In genomic region chr11:130761560-130762220, GRCh38 we compare ENCODE assay signal across 27 cellular contexts.
DNase-seq lines count a peak whose midpoint lies in the region; ATAC-seq, FAIRE-seq and TF ChIP-seq lines count a peak whose summit lies in the region.
"Had no signal": no experiment of that assay in that cellular context is flagged by ENCODE, and none has a peak within 500 bp of the region (broad histone marks: within the 10 kb centered on the region; RNA-seq: fewer than 3 reads in every experiment).

No MANE protein-coding gene starts in this region.

- TF ChIP-seq POLR2A in GM12892 (IDR thresholded peaks at IDR 0.05; ENCODE audit: low read depth, low read length), result no peak

- TF ChIP-seq CTCF in RWPE1 (conservative IDR thresholded peaks at IDR 0.05; ENCODE audit: low read depth) (no peak), type B pancreatic cell (conservative IDR thresholded peaks at IDR 0.05) (no peak)

- no peaks in the 10 kb centered on the region for H3K9me3 Mint-ChIP-seq in type B pancreatic cell
- H3K9me3 Mint-ChIP-seq in T-helper 2 cell treated with Interferon-gamma antibody and Interleukin-4, amounts not matched to agents 5 μg/mL and 100 μg/mL, for 36 hours, result no peaks in the 10 kb centered on the region
- H3K9me3 Mint-ChIP-seq: natural killer cell; stimulated activated effector memory CD8-positive, alpha-beta T cell treated with anti-CD3 and anti-CD28 coated beads, Interleukin-12 subunit alpha, Interleukin-12 subunit beta, amount 100 ng/mL, for 72 hours had no signal

- no peak overlapping the region for H3K27ac Mint-ChIP-seq in type B pancreatic cell
- H3K27ac Mint-ChIP-seq in T-helper 2 cell treated with Interferon-gamma antibody and Interleukin-4, amounts not matched to agents 5 μg/mL and 100 μg/mL, for 36 hours, result no peak overlapping the region
- H3K27ac Mint-ChIP-seq: natural killer cell; stimulated activated effector memory CD8-positive, alpha-beta T cell treated with anti-CD3 and anti-CD28 coated beads, Interleukin-12 subunit alpha, Interleukin-12 subunit beta, amount 100 ng/mL, for 72 hours had no signal

- POLR2A ChIA-PET in RWPE1 (lab: Yijun Ruan, JAX; ENCODE audit: low non-redundant PET), result no interaction called here

- ATAC-seq in HG03469 (IDR thresholded peaks at IDR 0.05; ENCODE audit: unreplicated experiment), result no peak
- ATAC-seq: foreskin keratinocyte had no signal

- H3K36me3 Mint-ChIP-seq in type B pancreatic cell, result no peaks in the 10 kb centered on the region
- no peaks in the 10 kb centered on the region for H3K36me3 Mint-ChIP-seq in T-helper 2 cell treated with Interferon-gamma antibody and Interleukin-4, amounts not matched to agents 5 μg/mL and 100 μg/mL, for 36 hours (ENCODE audit: low read depth)
- H3K36me3 Mint-ChIP-seq: natural killer cell; stimulated activated effector memory CD8-positive, alpha-beta T cell treated with anti-CD3 and anti-CD28 coated beads, Interleukin-12 subunit alpha, Interleukin-12 subunit beta, amount 100 ng/mL, for 72 hours had no signal

- peak overlapping the region; percentile 64; the same call in 1 of the 2 replicates for H3K27ac ChIP-seq in RWPE1
- H3K27ac ChIP-seq: esophagus squamous epithelium, foreskin keratinocyte, ovary, transverse colon had no signal

- DNase-seq in GM12892 (ENCODE audit: insufficient read length), result no peak
- no peak for DNase-seq in RWPE1 (ENCODE audit: low spot score)
- peak; percentile 40 for DNase-seq in iPS DF 19.7 (ENCODE audit: low read depth, low spot score)
- DNase-seq in type B pancreatic cell (ENCODE audit: extremely low spot score, unreplicated experiment), result peak; percentile 22
- no peak for DNase-seq in T-helper 2 cell treated with Interferon-gamma antibody and Interleukin-4, amounts not matched to agents 5 μg/mL and 100 μg/mL, for 36 hours (ENCODE audit: low spot score)
- DNase-seq in GM19239 (ENCODE audit: insufficient read length, low spot score), result no peak
- DNase-seq: activated CD4-positive, alpha-beta T cell treated with anti-CD3 and anti-CD28 coated beads, Interleukin-2, amount 50 U/mL, for 48 hours; activated naive CD4-positive, alpha-beta T cell treated with Interleukin-2 at 50 U/mL for 16 hours; body of pancreas; Calu3; DMS79 treated with DMSO at 0.1 percent for 48 hours; esophagus squamous epithelium; foreskin keratinocyte; head of caudate nucleus; mucosa of descending colon; natural killer cell; NCI-H1436 treated with DMSO at 0.1 percent for 48 hours; NCI-H2107; NCI-H446; NCI-H774; ovary; stimulated activated CD4-positive, alpha-beta T cell treated with anti-CD3 and anti-CD28 coated beads, Interleukin-15, amount 100 ng/mL, for 24 hours; T-helper 1 cell; transverse colon had no signal

- H3K4me3 Mint-ChIP-seq in type B pancreatic cell, result no peak overlapping the region
- H3K4me3 Mint-ChIP-seq in T-helper 2 cell treated with Interferon-gamma antibody and Interleukin-4, amounts not matched to agents 5 μg/mL and 100 μg/mL, for 36 hours, result no peak overlapping the region
- H3K4me3 Mint-ChIP-seq: natural killer cell; stimulated activated effector memory CD8-positive, alpha-beta T cell treated with anti-CD3 and anti-CD28 coated beads, Interleukin-12 subunit alpha, Interleukin-12 subunit beta, amount 100 ng/mL, for 72 hours had no signal

- H3K27me3 Mint-ChIP-seq in type B pancreatic cell, result peaks cover 36% of the 10 kb centered on the region
- no peaks in the 10 kb centered on the region for H3K27me3 Mint-ChIP-seq in T-helper 2 cell treated with Interferon-gamma antibody and Interleukin-4, amounts not matched to agents 5 μg/mL and 100 μg/mL, for 36 hours (ENCODE audit: low read depth)

- H3K4me1 Mint-ChIP-seq in type B pancreatic cell (ENCODE audit: unreplicated experiment), result peaks cover 38% of the 10 kb centered on the region
- H3K4me1 Mint-ChIP-seq in T-helper 2 cell treated with Interferon-gamma antibody and Interleukin-4, amounts not matched to agents 5 μg/mL and 100 μg/mL, for 36 hours (ENCODE audit: low read depth), result peaks cover 5% of the 10 kb centered on the region

- CTCF ChIA-PET in RWPE1 (lab: Yijun Ruan, JAX), result interaction anchor here (1.6 kb wide), 1 partner anchor 17 kb away, joined by 4 read pairs; no protein-coding TSS in a partner anchor

- FAIRE-seq in GM12892 (lab: Jason Lieb, UNC) (peak; percentile 21), GM19239 (lab: Jason Lieb, UNC) (no peak)
- FAIRE-seq: endometrium had no signal

Comparison
In these comparisons a context has a peak if more than half of its experiments do, and no peak if none do; other contexts are left out.
1. DNase-seq: peak in iPS DF 19.7 (single experiment) and type B pancreatic cell (single experiment); none in GM12892 (single experiment), RWPE1 (single experiment), T-helper 2 cell treated with Interferon-gamma antibody and Interleukin-4, amounts not matched to agents 5 μg/mL and 100 μg/mL, for 36 hours (single experiment) and GM19239 (single experiment).